In genomic region chr12:120873231-120873630, GRCh38 we compare ENCODE assay signal across 19 cellular contexts. TPM values are rescaled to one million over a fixed set of nuclear protein-coding genes. Genes with fewer than 3 reads are reported as not detected.
DNase-seq lines count a peak whose midpoint lies in the region; ATAC-seq, FAIRE-seq and TF ChIP-seq lines count a peak whose summit lies in the region.
"Had no signal": no experiment of that assay in that cellular context is flagged by ENCODE, and none has a peak within 500 bp of the region (broad histone marks: within the 10 kb centered on the region; RNA-seq: fewer than 3 reads in every experiment).

No MANE protein-coding gene starts in this region.

- CTCF ChIA-PET in activated CD8-positive, alpha-beta T cell treated with anti-CD3 and anti-CD28 coated beads, Interleukin-2, amount 10 ng/mL, durations not matched to agents 7 days and 5 days (lab: Charles Lee), result no interaction called here
- CTCF ChIA-PET in naive thymus-derived CD4-positive, alpha-beta T cell (lab: Charles Lee), result no interaction called here
- CTCF ChIA-PET in PC-9 (lab: Charles Lee), result no interaction called here

- peaks cover 0 to 7% (median 0%) of the 10 kb centered on the region in 11 experiments; a peak in 1 of 22 replicates for H3K9me3 ChIP-seq in BLaER1 treated with 17β-estradiol and CSF1 and Interleukin-3, amounts not matched to agents 10 nM and 100 nM (replicated peaks in 1 of 11)
- H3K9me3 ChIP-seq in naive thymus-derived CD4-positive, alpha-beta T cell (ENCODE audit: control insufficient read depth in 2 of 3, low read length in 3 of 3), result no peaks in the 10 kb centered on the region
- no peaks in the 10 kb centered on the region for H3K9me3 ChIP-seq in PC-9 (ENCODE audit: insufficient read depth, low read depth)
- H3K9me3 ChIP-seq: esophagus squamous epithelium, pancreas, right lobe of liver had no signal

- peaks cover 6% of the 10 kb centered on the region for H3K36me3 Mint-ChIP-seq in activated CD8-positive, alpha-beta T cell treated with anti-CD3 and anti-CD28 coated beads, Interleukin-2, amount 10 ng/mL, durations not matched to agents 7 days and 5 days (ENCODE audit: low read depth)
- H3K36me3 Mint-ChIP-seq in naive thymus-derived CD4-positive, alpha-beta T cell, result peaks cover 0 to 20% (median 8%) of the 10 kb centered on the region in 5 donors

- H3K27me3 Mint-ChIP-seq in activated CD8-positive, alpha-beta T cell treated with anti-CD3 and anti-CD28 coated beads, Interleukin-2, amount 10 ng/mL, durations not matched to agents 7 days and 5 days (ENCODE audit: low read depth), result no peaks in the 10 kb centered on the region
- H3K27me3 Mint-ChIP-seq in naive thymus-derived CD4-positive, alpha-beta T cell, result no peaks in the 10 kb centered on the region

- POLR2A ChIA-PET in activated CD8-positive, alpha-beta T cell treated with anti-CD3 and anti-CD28 coated beads, Interleukin-2, amount 10 ng/mL, durations not matched to agents 7 days and 5 days (lab: Charles Lee), result interaction anchor here (1.1 kb wide), 1 partner anchor 30 kb away, joined by 3 read pairs; no protein-coding TSS in a partner anchor
- POLR2A ChIA-PET in naive thymus-derived CD4-positive, alpha-beta T cell (lab: Charles Lee), result no interaction called here
- POLR2A ChIA-PET in PC-9 (lab: Charles Lee; ENCODE audit: unreplicated experiment), result no interaction called here

- ATAC-seq in activated CD8-positive, alpha-beta T cell treated with anti-CD3 and anti-CD28 coated beads, Interleukin-2, amount 10 ng/mL, durations not matched to agents 7 days and 5 days, result no peak
- no peak for ATAC-seq in naive thymus-derived CD4-positive, alpha-beta T cell
- ATAC-seq: right lobe of liver had no signal

- H3K9me2 ChIP-seq in PC-9 (ENCODE audit: insufficient read depth), result no peaks in the 10 kb centered on the region

- H2AFZ ChIP-seq in PC-9, result no peak overlapping the region

- no peaks in the 10 kb centered on the region for H3F3A ChIP-seq in PC-9 (ENCODE audit: insufficient read depth, low read depth)

- H3K36me3 ChIP-seq in BLaER1 treated with 17β-estradiol and CSF1 and Interleukin-3, amounts not matched to agents 10 nM and 100 nM, result peaks cover 0 to 15% (median 6%) of the 10 kb centered on the region in 11 experiments; a peak in 8 of 22 replicates
- no peaks in the 10 kb centered on the region for H3K36me3 ChIP-seq in naive thymus-derived CD4-positive, alpha-beta T cell (ENCODE audit: control insufficient read depth in 2 of 3, insufficient read depth in 3 of 3, low read length in 3 of 3)
- H3K36me3 ChIP-seq in PC-9 (ENCODE audit: low read depth), result no peaks in the 10 kb centered on the region
- H3K36me3 ChIP-seq: pancreas, right lobe of liver had no signal

- peak overlapping the region in 7 of 11 experiments; percentile 12 to 41 (median 27); a peak in 6 of 22 replicates for H3K27ac ChIP-seq in BLaER1 treated with 17β-estradiol and CSF1 and Interleukin-3, amounts not matched to agents 10 nM and 100 nM
- H3K27ac ChIP-seq in naive thymus-derived CD4-positive, alpha-beta T cell (ENCODE audit: low read depth, low read length), result no peak overlapping the region
- no peak overlapping the region for H3K27ac ChIP-seq in PC-9
- H3K27ac ChIP-seq: esophagus squamous epithelium, pancreas, right lobe of liver had no signal

- peak overlapping the region; percentile 32 to 67 (median 53); a peak in 21 of 22 replicates for H3K4me2 ChIP-seq in BLaER1 treated with 17β-estradiol and CSF1 and Interleukin-3, amounts not matched to agents 10 nM and 100 nM
- H3K4me2 ChIP-seq in PC-9, result no peak overlapping the region

- H3K4me1 ChIP-seq in BLaER1 treated with 17β-estradiol and CSF1 and Interleukin-3, amounts not matched to agents 10 nM and 100 nM, result peaks cover 12 to 22% (median 18%) of the 10 kb centered on the region in 10 experiments; a peak in 19 of 20 replicates
- H3K4me1 ChIP-seq in naive thymus-derived CD4-positive, alpha-beta T cell (ENCODE audit: control insufficient read depth in 2 of 2, insufficient read depth in 2 of 2, low read length in 2 of 2), result peaks cover 0 to 8% of the 10 kb centered on the region in 2 donors
- no peaks in the 10 kb centered on the region for H3K4me1 ChIP-seq in PC-9 (replicated peaks; ENCODE audit: insufficient read depth)

- H4K20me1 ChIP-seq in BLaER1 treated with 17β-estradiol and CSF1 and Interleukin-3, amounts not matched to agents 10 nM and 100 nM, result peaks cover 10 to 100% (median 56%) of the 10 kb centered on the region in 11 experiments; a peak in 18 of 22 replicates
- H4K20me1 ChIP-seq in PC-9 (ENCODE audit: insufficient read depth), result peaks cover 28% of the 10 kb centered on the region

- peaks cover 57% of the 10 kb centered on the region for H3K79me2 ChIP-seq in PC-9 (ENCODE audit: low read depth)

- peak; percentile 8 for FAIRE-seq in G401.6 (lab: Jason Lieb, UNC)
- FAIRE-seq: pancreas, urothelium cell line had no signal

- TF ChIP-seq CTCF in PC-9 (conservative IDR thresholded peaks at IDR 0.05), result no peak

- no peak overlapping the region for H3K4me3 ChIP-seq in BLaER1 treated with 17β-estradiol and CSF1 and Interleukin-3, amounts not matched to agents 10 nM and 100 nM
- no peak overlapping the region for H3K4me3 ChIP-seq in naive thymus-derived CD4-positive, alpha-beta T cell (ENCODE audit: low read length)
- no peak overlapping the region for H3K4me3 ChIP-seq in PC-9
- H3K4me3 ChIP-seq: esophagus squamous epithelium, pancreas, right lobe of liver had no signal

- no peak overlapping the region for H3K4me3 Mint-ChIP-seq in activated CD8-positive, alpha-beta T cell treated with anti-CD3 and anti-CD28 coated beads, Interleukin-2, amount 10 ng/mL, durations not matched to agents 7 days and 5 days
- peak overlapping the region in 7 of 10 donors; percentile 26 to 62 (median 49) for H3K4me3 Mint-ChIP-seq in naive thymus-derived CD4-positive, alpha-beta T cell

- no peak for DNase-seq in activated CD8-positive, alpha-beta T cell treated with anti-CD3 and anti-CD28 coated beads, Interleukin-2, amount 10 ng/mL, durations not matched to agents 7 days and 5 days
- no peak for DNase-seq in naive thymus-derived CD4-positive, alpha-beta T cell
- no peak for DNase-seq in activated CD4-positive, CD25-positive, alpha-beta regulatory T cell treated with anti-CD3 and anti-CD28 coated beads, Interleukin-2, amount 50 U/mL, for 72 hours
- DNase-seq in PC-9, result no peak
- DNase-seq in anterior cingulate cortex (lab: John Stamatoyannopoulos, UW), result no peak
- DNase-seq: activated CD4-positive, alpha-beta T cell treated with anti-CD3 and anti-CD28 coated beads, Interleukin-2, amount 50 U/mL, for 4 hours; central memory CD4-positive, alpha-beta T cell; effector CD4-positive, alpha-beta T cell; esophagus squamous epithelium; glutamatergic neuron; left ventricle myocardium superior; NCI-H1694 treated with DMSO at 0.1 percent for 48 hours; NCI-H82; pancreas; right lobe of liver had no signal

- no peaks in the 10 kb centered on the region for H3K9me3 Mint-ChIP-seq in activated CD8-positive, alpha-beta T cell treated with anti-CD3 and anti-CD28 coated beads, Interleukin-2, amount 10 ng/mL, durations not matched to agents 7 days and 5 days (ENCODE audit: insufficient read depth)
- peaks cover 0 to 4% (median 0%) of the 10 kb centered on the region in 11 donors for H3K9me3 Mint-ChIP-seq in naive thymus-derived CD4-positive, alpha-beta T cell
- H3K9me3 Mint-ChIP-seq: HFFc6 had no signal

- H3K27ac Mint-ChIP-seq in activated CD8-positive, alpha-beta T cell treated with anti-CD3 and anti-CD28 coated beads, Interleukin-2, amount 10 ng/mL, durations not matched to agents 7 days and 5 days, result peak overlapping the region; percentile 31
- H3K27ac Mint-ChIP-seq in naive thymus-derived CD4-positive, alpha-beta T cell, result peak overlapping the region in 3 of 9 donors; percentile 16 to 25 (median 19)

- peak overlapping the region in 4 of 11 experiments; percentile 15 to 61 (median 28); a peak in 7 of 22 replicates for H3K9ac ChIP-seq in BLaER1 treated with 17β-estradiol and CSF1 and Interleukin-3, amounts not matched to agents 10 nM and 100 nM

- peaks cover 21% of the 10 kb centered on the region for H3K4me1 Mint-ChIP-seq in activated CD8-positive, alpha-beta T cell treated with anti-CD3 and anti-CD28 coated beads, Interleukin-2, amount 10 ng/mL, durations not matched to agents 7 days and 5 days (ENCODE audit: low read depth)
- peaks cover 22 to 72% (median 65%) of the 10 kb centered on the region in 7 donors for H3K4me1 Mint-ChIP-seq in naive thymus-derived CD4-positive, alpha-beta T cell

- no peaks in the 10 kb centered on the region for H3K27me3 ChIP-seq in BLaER1 treated with 17β-estradiol and CSF1 and Interleukin-3, amounts not matched to agents 10 nM and 100 nM
- H3K27me3 ChIP-seq in naive thymus-derived CD4-positive, alpha-beta T cell (ENCODE audit: control insufficient read depth in 2 of 2, insufficient read depth in 2 of 2, low read length in 2 of 2), result no peaks in the 10 kb centered on the region
- H3K27me3 ChIP-seq in PC-9 (ENCODE audit: insufficient read depth, low read depth), result no peaks in the 10 kb centered on the region
- H3K27me3 ChIP-seq: esophagus squamous epithelium, pancreas, right lobe of liver had no signal

- BruUV-seq in PC-9 (replicated peaks; lab: Mats Ljungman, UMichigan), result no TSS peak

- intact Hi-C loops in naive thymus-derived CD4-positive, alpha-beta T cell (cut with micrococcal nuclease), result no loop called here
- intact Hi-C loops in PC-9 (cut with micrococcal nuclease; ENCODE audit: unreplicated experiment), result no loop called here

RNA-seq across cellular contexts. Expression of gene SPPL3, which starts 30.9 kb away (rescaled TPM):
- 10 to 100 TPM; 23.3 to 27.8 TPM for total RNA-seq in activated CD8-positive, alpha-beta T cell treated with anti-CD3 and anti-CD28 coated beads, Interleukin-2, amount 10 ng/mL, durations not matched to agents 7 days and 5 days
- total RNA-seq in naive thymus-derived CD4-positive, alpha-beta T cell, result 10 to 100 TPM; 34.9 to 51.8 (median 48.2) TPM
- polyA plus RNA-seq in naive thymus-derived CD4-positive, alpha-beta T cell, result 10 to 100 TPM; 22.8 to 24.7 TPM
- total RNA-seq in PC-9 (2021), result 27.1 and 44.7 TPM in 2 replicates

Comparison
In these comparisons a context has a peak if more than half of its experiments do, and no peak if none do; other contexts are left out.
1. H3K27ac ChIP-seq: peak in BLaER1 treated with 17β-estradiol and CSF1 and Interleukin-3, amounts not matched to agents 10 nM and 100 nM (7 of 11); none in naive thymus-derived CD4-positive, alpha-beta T cell (single experiment) and PC-9 (single experiment).